ENCODE assay signal across 9 cellular contexts in genomic region chr17:68196394-68197090, GRCh38. TPM values are rescaled to one million over a fixed set of nuclear protein-coding genes. Genes with fewer than 3 reads are reported as not detected.
DNase-seq lines count a peak whose midpoint lies in the region; ATAC-seq and TF ChIP-seq lines count a peak whose summit lies in the region.
"Had no signal": no experiment of that assay in that cellular context is flagged by ENCODE, and none has a peak within 500 bp of the region (broad histone marks: within the 10 kb centered on the region; RNA-seq: fewer than 3 reads in every experiment).

No MANE protein-coding gene starts in this region.

- no peak overlapping the region for H3K27ac ChIP-seq in subcutaneous abdominal adipose tissue (ENCODE audit: low read depth, low read length)

- H3K4me1 Mint-ChIP-seq in activated T-helper 1 cell treated with anti-CD3 and anti-CD28 coated beads, Interleukin-12 subunit alpha, Interleukin-12 subunit beta, Interleukin-2, Interleukin-4 antibody, amounts not matched to agents 30 ng/mL and 10 ng/mL and 1 ng/mL, durations not matched to agents 14 hours and 24 hours and 36 hours (ENCODE audit: low read depth), result peaks cover 17% of the 10 kb centered on the region
- peaks cover 35 to 45% of the 10 kb centered on the region in 2 donors for H3K4me1 Mint-ChIP-seq in immature natural killer cell

- intact Hi-C loops in activated T-helper 1 cell treated with anti-CD3 and anti-CD28 coated beads, Interleukin-12 subunit alpha, Interleukin-12 subunit beta, Interleukin-2, Interleukin-4 antibody, amounts not matched to agents 30 ng/mL and 10 ng/mL and 1 ng/mL, durations not matched to agents 14 hours and 24 hours and 36 hours (cut with micrococcal nuclease), result loop anchor here (5.0 kb wide), 1 partner anchor 94 kb away; no protein-coding TSS in a partner anchor

- H3K4me3 Mint-ChIP-seq in activated T-helper 1 cell treated with anti-CD3 and anti-CD28 coated beads, Interleukin-12 subunit alpha, Interleukin-12 subunit beta, Interleukin-2, Interleukin-4 antibody, amounts not matched to agents 30 ng/mL and 10 ng/mL and 1 ng/mL, durations not matched to agents 14 hours and 24 hours and 36 hours, result peak overlapping the region; percentile 15
- H3K4me3 Mint-ChIP-seq in immature natural killer cell, result peak overlapping the region; percentile 70 to 78 (median 77)

- no peak overlapping the region for H3K9ac ChIP-seq in subcutaneous abdominal adipose tissue (ENCODE audit: low read length in 5 of 5)

- DNase-seq in NCI-H748 (lab: John Stamatoyannopoulos, UW; ENCODE audit: unreplicated experiment), result peak; percentile 33
- DNase-seq in NCI-H748 treated with DMSO at 0.1 percent for 48 hours (lab: John Stamatoyannopoulos, UW), result no peak
- no peak for DNase-seq in activated T-helper 1 cell treated with anti-CD3 and anti-CD28 coated beads, Interleukin-12 subunit alpha, Interleukin-12 subunit beta, Interleukin-2, Interleukin-4 antibody, amounts not matched to agents 30 ng/mL and 10 ng/mL and 1 ng/mL, durations not matched to agents 14 hours and 24 hours and 36 hours (ENCODE audit: low spot score)
- DNase-seq in immature natural killer cell, result no peak
- no peak for DNase-seq in erythroblast (lab: John Stamatoyannopoulos, UW)

- peaks cover 62% of the 10 kb centered on the region for H3K27me3 Mint-ChIP-seq in activated T-helper 1 cell treated with anti-CD3 and anti-CD28 coated beads, Interleukin-12 subunit alpha, Interleukin-12 subunit beta, Interleukin-2, Interleukin-4 antibody, amounts not matched to agents 30 ng/mL and 10 ng/mL and 1 ng/mL, durations not matched to agents 14 hours and 24 hours and 36 hours (ENCODE audit: insufficient read depth)
- H3K27me3 Mint-ChIP-seq in immature natural killer cell (ENCODE audit: low read depth in 3 of 3), result peaks cover 7 to 22% (median 11%) of the 10 kb centered on the region in 3 donors

- H3K27ac Mint-ChIP-seq in activated T-helper 1 cell treated with anti-CD3 and anti-CD28 coated beads, Interleukin-12 subunit alpha, Interleukin-12 subunit beta, Interleukin-2, Interleukin-4 antibody, amounts not matched to agents 30 ng/mL and 10 ng/mL and 1 ng/mL, durations not matched to agents 14 hours and 24 hours and 36 hours, result no peak overlapping the region
- H3K27ac Mint-ChIP-seq in immature natural killer cell, result no peak overlapping the region

- H3K36me3 Mint-ChIP-seq in activated T-helper 1 cell treated with anti-CD3 and anti-CD28 coated beads, Interleukin-12 subunit alpha, Interleukin-12 subunit beta, Interleukin-2, Interleukin-4 antibody, amounts not matched to agents 30 ng/mL and 10 ng/mL and 1 ng/mL, durations not matched to agents 14 hours and 24 hours and 36 hours (ENCODE audit: low read depth), result no peaks in the 10 kb centered on the region
- no peaks in the 10 kb centered on the region for H3K36me3 Mint-ChIP-seq in immature natural killer cell

- H3K36me3 ChIP-seq in subcutaneous abdominal adipose tissue (ENCODE audit: control insufficient read depth in 5 of 5, insufficient read depth in 5 of 5, low read length in 5 of 5), result no peaks in the 10 kb centered on the region

- H3K9me3 ChIP-seq in subcutaneous abdominal adipose tissue (ENCODE audit: control insufficient read depth in 5 of 5, low read length in 5 of 5), result no peaks in the 10 kb centered on the region

- ATAC-seq in GM21825 (IDR thresholded peaks at IDR 0.05; ENCODE audit: unreplicated experiment) (no peak), GM21423 (IDR thresholded peaks at IDR 0.05; ENCODE audit: unreplicated experiment) (no peak)
- ATAC-seq: HCT116 had no signal

- no peak for TF ChIP-seq POLR2A in erythroblast (IDR thresholded peaks at IDR 0.05; ENCODE audit: low read length)

- peak overlapping the region in 4 of 5 donors; percentile 29 to 59 (median 50) for H3K4me3 ChIP-seq in subcutaneous abdominal adipose tissue (ENCODE audit: low read depth in 1 of 5, low read length in 5 of 5)

- H3K27me3 ChIP-seq in subcutaneous abdominal adipose tissue (ENCODE audit: control insufficient read depth in 5 of 5, insufficient read depth in 4 of 5, low read length in 5 of 5), result peaks cover 26 to 49% (median 47%) of the 10 kb centered on the region in 5 donors

- peaks cover 0 to 53% (median 46%) of the 10 kb centered on the region in 5 donors for H3K4me1 ChIP-seq in subcutaneous abdominal adipose tissue (ENCODE audit: control insufficient read depth in 5 of 5, insufficient read depth in 5 of 5, low read length in 5 of 5)

- H3K9me3 Mint-ChIP-seq in activated T-helper 1 cell treated with anti-CD3 and anti-CD28 coated beads, Interleukin-12 subunit alpha, Interleukin-12 subunit beta, Interleukin-2, Interleukin-4 antibody, amounts not matched to agents 30 ng/mL and 10 ng/mL and 1 ng/mL, durations not matched to agents 14 hours and 24 hours and 36 hours, result no peaks in the 10 kb centered on the region
- H3K9me3 Mint-ChIP-seq in immature natural killer cell, result no peaks in the 10 kb centered on the region

RNA-seq across cellular contexts. Expression of gene AMZ2, which starts 51.3 kb away (rescaled TPM):
- total RNA-seq in activated T-helper 1 cell treated with anti-CD3 and anti-CD28 coated beads, Interleukin-12 subunit alpha, Interleukin-12 subunit beta, Interleukin-2, Interleukin-4 antibody, amounts not matched to agents 30 ng/mL and 10 ng/mL and 1 ng/mL, durations not matched to agents 14 hours and 24 hours and 36 hours, result 67.3 and 75.7 TPM in 2 replicates
- polyA plus RNA-seq in immature natural killer cell, result 100 to 1,000 TPM; 146 to 193 (median 169) TPM
